Comparison of ENCODE assay signal across 1 cellular context in the genomic region with DNA sequence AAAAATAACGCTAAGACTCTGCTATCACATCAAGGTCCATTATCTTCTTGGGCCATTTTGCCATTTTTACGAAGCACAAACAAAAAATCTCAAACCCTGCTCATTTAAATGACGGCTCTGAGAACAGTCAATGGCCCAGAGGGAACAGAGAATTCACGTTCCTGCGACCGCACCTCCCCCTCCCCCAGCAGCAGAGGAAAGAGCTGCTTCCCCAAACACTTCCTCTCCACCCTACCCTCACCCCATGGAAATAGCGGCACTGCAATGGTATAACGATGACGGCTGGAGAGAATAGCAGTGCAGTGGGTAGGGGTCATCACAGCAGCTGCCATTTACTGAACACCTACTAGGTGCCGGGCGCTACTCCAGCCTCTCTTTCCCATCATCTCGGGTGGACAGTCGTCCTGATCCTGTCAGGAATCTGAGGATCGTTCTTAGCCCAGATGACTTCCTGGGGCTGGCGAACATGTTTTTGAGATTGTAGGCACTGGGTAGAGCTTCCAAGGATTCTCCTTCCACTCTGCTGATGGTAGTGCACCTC.
TF ChIP-seq lines count a peak whose summit lies in the region.

No MANE protein-coding gene starts in this region.

TF ChIP-seq in K562, 482 proteins besides CTCF, POLR2A, EP300 and RAD21 (continued from another document and continues in another):
- TF ChIP-seq, protein P1, sequence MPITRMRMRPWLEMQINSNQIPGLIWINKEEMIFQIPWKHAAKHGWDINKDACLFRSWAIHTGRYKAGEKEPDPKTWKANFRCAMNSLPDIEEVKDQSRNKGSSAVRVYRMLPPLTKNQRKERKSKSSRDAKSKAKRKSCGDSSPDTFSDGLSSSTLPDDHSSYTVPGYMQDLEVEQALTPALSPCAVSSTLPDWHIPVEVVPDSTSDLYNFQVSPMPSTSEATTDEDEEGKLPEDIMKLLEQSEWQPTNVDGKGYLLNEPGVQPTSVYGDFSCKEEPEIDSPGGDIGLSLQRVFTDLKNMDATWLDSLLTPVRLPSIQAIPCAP (CRISPR knock-in tag; IDR thresholded peaks at IDR 0.05; ENCODE audit: borderline replicate concordance): no peak
- TF ChIP-seq PRMT5 (CRISPR knock-in tag; IDR thresholded peaks at IDR 0.05): no peak
- TF ChIP-seq GATA2 (CRISPR knock-in tag; IDR thresholded peaks at IDR 0.05): no peak
- no peak for TF ChIP-seq ZNF224 (CRISPR knock-in tag; IDR thresholded peaks at IDR 0.05)
- TF ChIP-seq THAP12 (CRISPR knock-in tag; IDR thresholded peaks at IDR 0.05): no peak
- no peak for TF ChIP-seq TSC22D4 (tag; IDR thresholded peaks at IDR 0.05)
- no peak for TF ChIP-seq NR2C2 (CRISPR knock-in tag; IDR thresholded peaks at IDR 0.05)
- TF ChIP-seq NR2C2 (tag; IDR thresholded peaks at IDR 0.05): no peak
- TF ChIP-seq ZSCAN32 (CRISPR knock-in tag; IDR thresholded peaks at IDR 0.05): no peak
- TF ChIP-seq ARID2 (IDR thresholded peaks at IDR 0.05): no peak
- TF ChIP-seq THRAP3 (IDR thresholded peaks at IDR 0.05; ENCODE audit: borderline replicate concordance): no peak
- TF ChIP-seq TCF3 (CRISPR knock-in tag; IDR thresholded peaks at IDR 0.05): 0 out of 2 replicates have a peak, but pooled peaks have one; percentile 25
- no peak for TF ChIP-seq E2F4 (CRISPR knock-in tag; IDR thresholded peaks at IDR 0.05; ENCODE audit: low read depth)
- no peak for TF ChIP-seq MTA2 (IDR thresholded peaks at IDR 0.05; ENCODE audit: low read depth)
- peak in 1 of 2 experiments; percentile 82; a peak in 2 of 4 replicates for TF ChIP-seq KDM1A (IDR thresholded peaks at IDR 0.05)
- TF ChIP-seq CHD1 (IDR thresholded peaks at IDR 0.05; ENCODE audit: low read length): no peak
- no peak for TF ChIP-seq BRD9 (IDR thresholded peaks at IDR 0.05; ENCODE audit: low read depth, partially characterized antibody)
- TF ChIP-seq BDP1 (IDR thresholded peaks at IDR 0.05; ENCODE audit: insufficient read depth, insufficient read length): no peak
- TF ChIP-seq, protein P2, sequence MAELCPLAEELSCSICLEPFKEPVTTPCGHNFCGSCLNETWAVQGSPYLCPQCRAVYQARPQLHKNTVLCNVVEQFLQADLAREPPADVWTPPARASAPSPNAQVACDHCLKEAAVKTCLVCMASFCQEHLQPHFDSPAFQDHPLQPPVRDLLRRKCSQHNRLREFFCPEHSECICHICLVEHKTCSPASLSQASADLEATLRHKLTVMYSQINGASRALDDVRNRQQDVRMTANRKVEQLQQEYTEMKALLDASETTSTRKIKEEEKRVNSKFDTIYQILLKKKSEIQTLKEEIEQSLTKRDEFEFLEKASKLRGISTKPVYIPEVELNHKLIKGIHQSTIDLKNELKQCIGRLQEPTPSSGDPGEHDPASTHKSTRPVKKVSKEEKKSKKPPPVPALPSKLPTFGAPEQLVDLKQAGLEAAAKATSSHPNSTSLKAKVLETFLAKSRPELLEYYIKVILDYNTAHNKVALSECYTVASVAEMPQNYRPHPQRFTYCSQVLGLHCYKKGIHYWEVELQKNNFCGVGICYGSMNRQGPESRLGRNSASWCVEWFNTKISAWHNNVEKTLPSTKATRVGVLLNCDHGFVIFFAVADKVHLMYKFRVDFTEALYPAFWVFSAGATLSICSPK (IDR thresholded peaks at IDR 0.05; ENCODE audit: borderline replicate concordance): no peak
- TF ChIP-seq ZFP30 (CRISPR knock-in tag; IDR thresholded peaks at IDR 0.05; ENCODE audit: borderline replicate concordance): no peak
- peak; percentile 91 for TF ChIP-seq SPI1 (IDR thresholded peaks at IDR 0.05; ENCODE audit: borderline replicate concordance, low read depth, low read length)
- TF ChIP-seq RFX5 (IDR thresholded peaks at IDR 0.05; ENCODE audit: low read depth, low read length): no peak
- TF ChIP-seq ELF4 (CRISPR knock-in tag; IDR thresholded peaks at IDR 0.05): no peak
- no peak for TF ChIP-seq SMAD2 (IDR thresholded peaks at IDR 0.05; ENCODE audit: low read depth, low read length)
- TF ChIP-seq, protein P3, sequence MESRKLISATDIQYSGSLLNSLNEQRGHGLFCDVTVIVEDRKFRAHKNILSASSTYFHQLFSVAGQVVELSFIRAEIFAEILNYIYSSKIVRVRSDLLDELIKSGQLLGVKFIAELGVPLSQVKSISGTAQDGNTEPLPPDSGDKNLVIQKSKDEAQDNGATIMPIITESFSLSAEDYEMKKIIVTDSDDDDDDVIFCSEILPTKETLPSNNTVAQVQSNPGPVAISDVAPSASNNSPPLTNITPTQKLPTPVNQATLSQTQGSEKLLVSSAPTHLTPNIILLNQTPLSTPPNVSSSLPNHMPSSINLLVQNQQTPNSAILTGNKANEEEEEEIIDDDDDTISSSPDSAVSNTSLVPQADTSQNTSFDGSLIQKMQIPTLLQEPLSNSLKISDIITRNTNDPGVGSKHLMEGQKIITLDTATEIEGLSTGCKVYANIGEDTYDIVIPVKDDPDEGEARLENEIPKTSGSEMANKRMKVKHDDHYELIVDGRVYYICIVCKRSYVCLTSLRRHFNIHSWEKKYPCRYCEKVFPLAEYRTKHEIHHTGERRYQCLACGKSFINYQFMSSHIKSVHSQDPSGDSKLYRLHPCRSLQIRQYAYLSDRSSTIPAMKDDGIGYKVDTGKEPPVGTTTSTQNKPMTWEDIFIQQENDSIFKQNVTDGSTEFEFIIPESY (CRISPR knock-in tag; IDR thresholded peaks at IDR 0.05): no peak
- TF ChIP-seq SIN3A (IDR thresholded peaks at IDR 0.05; ENCODE audit: borderline replicate concordance in 2 of 2, control insufficient read depth in 1 of 2, low read depth in 2 of 2, low read length in 2 of 2): no peak
- no peak for TF ChIP-seq REST (CRISPR knock-in tag; IDR thresholded peaks at IDR 0.05; ENCODE audit: low read depth)
- no peak for TF ChIP-seq CTBP1 (IDR thresholded peaks at IDR 0.05; ENCODE audit: borderline replicate concordance)
- no peak for TF ChIP-seq POLR3G (IDR thresholded peaks at IDR 0.05; ENCODE audit: extremely low read depth, insufficient read length, insufficient replicate concordance)
- TF ChIP-seq LARP7 (IDR thresholded peaks at IDR 0.05): no peak
- TF ChIP-seq ZNF197 (CRISPR knock-in tag; IDR thresholded peaks at IDR 0.05; ENCODE audit: low read depth): no peak
- no peak for TF ChIP-seq NFIX (CRISPR knock-in tag; IDR thresholded peaks at IDR 0.05; ENCODE audit: low read depth)
- TF ChIP-seq TOE1 (IDR thresholded peaks at IDR 0.05; ENCODE audit: borderline replicate concordance): no peak
- TF ChIP-seq TOE1 (CRISPR knock-in tag; IDR thresholded peaks at IDR 0.05; ENCODE audit: borderline replicate concordance, low read depth): no peak
- TF ChIP-seq CBX8 (IDR thresholded peaks at IDR 0.05; ENCODE audit: borderline replicate concordance, extremely low read depth, low read depth, low read length, poor library complexity, severe bottlenecking): no peak
- TF ChIP-seq MLX (CRISPR knock-in tag; conservative IDR thresholded peaks at IDR 0.05): no peak
- no peak for TF ChIP-seq E2F6 (IDR thresholded peaks at IDR 0.05; ENCODE audit: borderline replicate concordance in 1 of 2, extremely low read depth in 1 of 2, insufficient read depth in 1 of 2, insufficient read length in 1 of 2, low read depth in 1 of 2, low read length in 1 of 2, poor library complexity in 1 of 2, severe bottlenecking in 1 of 2)
- TF ChIP-seq, protein P4, sequence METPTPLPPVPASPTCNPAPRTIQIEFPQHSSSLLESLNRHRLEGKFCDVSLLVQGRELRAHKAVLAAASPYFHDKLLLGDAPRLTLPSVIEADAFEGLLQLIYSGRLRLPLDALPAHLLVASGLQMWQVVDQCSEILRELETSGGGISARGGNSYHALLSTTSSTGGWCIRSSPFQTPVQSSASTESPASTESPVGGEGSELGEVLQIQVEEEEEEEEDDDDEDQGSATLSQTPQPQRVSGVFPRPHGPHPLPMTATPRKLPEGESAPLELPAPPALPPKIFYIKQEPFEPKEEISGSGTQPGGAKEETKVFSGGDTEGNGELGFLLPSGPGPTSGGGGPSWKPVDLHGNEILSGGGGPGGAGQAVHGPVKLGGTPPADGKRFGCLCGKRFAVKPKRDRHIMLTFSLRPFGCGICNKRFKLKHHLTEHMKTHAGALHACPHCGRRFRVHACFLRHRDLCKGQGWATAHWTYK (CRISPR knock-in tag; IDR thresholded peaks at IDR 0.05): no peak
- TF ChIP-seq ZNF766 (CRISPR knock-in tag; conservative IDR thresholded peaks at IDR 0.05): no peak
- 0 out of 2 replicates have a peak, but pooled peaks have one; percentile 36 for TF ChIP-seq ARID4B (CRISPR knock-in tag; IDR thresholded peaks at IDR 0.05)
- no peak for TF ChIP-seq MTA1 (IDR thresholded peaks at IDR 0.05; ENCODE audit: borderline replicate concordance)
